8 cellular contexts compared by ENCODE assay signal in genomic region chr12:56257491-56258067, GRCh38. TPM values are rescaled to one million over a fixed set of nuclear protein-coding genes. Genes with fewer than 3 reads are reported as not detected.
A peak's percentile ranks its signal among the peaks of the same experiment; 100 is the strongest.
DNase-seq lines count a peak whose midpoint lies in the region; ATAC-seq and TF ChIP-seq lines count a peak whose summit lies in the region.

No MANE protein-coding gene starts in this region.

- TF ChIP-seq POLR2A in lower leg skin (IDR thresholded peaks at IDR 0.05), result no peak

- H3K27ac ChIP-seq in tibial artery, result peak overlapping the region; percentile 80 to 85

- POLR2A ChIA-PET in GM10248 (lab: Yijun Ruan, JAX), result interaction anchor here (1.0 kb wide), 2 partner anchors 58 to 153 kb away, joined by 3 to 6 read pairs; partner anchors contain the start of genes CNPY2 and PA2G4

- DNase-seq in EH (ENCODE audit: low read depth) (peak; percentile 50), HAP-1 (ENCODE audit: low spot score in 2 of 2) (peak; percentile 63 to 84), NCI-H510A (lab: John Stamatoyannopoulos, UW) (peak; percentile 32), cerebellum (ENCODE audit: low spot score) (peak; percentile 57), lower leg skin (ENCODE audit: low spot score in 2 of 2) (peak in 1 of 2 donors; percentile 86), tibial artery (no peak), GM10248 (ENCODE audit: extremely low spot score) (no peak)

- whole genome bisulfite sequencing in lower leg skin, 2 donors, result 0 to 1% methylated on average over 23 to 27 of the region's 27 CpGs

- H3K36me3 ChIP-seq in HAP-1 (replicated peaks) (peaks cover 45% of the 10 kb centered on the region), tibial artery (peaks cover 34 to 38% (median 36%) of the 10 kb centered on the region in 3 donors)

- intact Hi-C loops in lower leg skin (cut with DNase I; ENCODE audit: low total_unique reads), result no loop called here
- intact Hi-C loops in tibial artery (cut with DNase I; ENCODE audit: low total_unique reads), result no loop called here

- H3K4me3 ChIP-seq in HAP-1 (peak overlapping the region; percentile 75), lower leg skin (ENCODE audit: low read depth, poor library complexity, severe bottlenecking) (peak overlapping the region; percentile 63), tibial artery (peak overlapping the region; percentile 91 to 92)

- H3K4me1 ChIP-seq in HAP-1 (peaks cover 13% of the 10 kb centered on the region), tibial artery (peaks cover 0 to 31% (median 24%) of the 10 kb centered on the region in 4 donors)

- H3K9me3 ChIP-seq in HAP-1, result no peaks in the 10 kb centered on the region
- no peaks in the 10 kb centered on the region for H3K9me3 ChIP-seq in tibial artery

- CTCF ChIA-PET in GM10248 (lab: Yijun Ruan, JAX), result interaction anchor here (0.6 to 7.6 kb wide), 40 partner anchors 9 to 315 kb away, joined by 3 to 64 read pairs (median 4); partner anchors contain the start of genes COQ10A, CS, PAN2 and RBMS2

- no peak for ATAC-seq in HG02981 (IDR thresholded peaks at IDR 0.05; ENCODE audit: unreplicated experiment)

- in situ Hi-C loops in HAP-1 (cut with MboI; ENCODE audit: low sequenced_read_pairs), result no loop called here

- no peaks in the 10 kb centered on the region for H3K27me3 ChIP-seq in HAP-1 (ENCODE audit: low read depth)
- no peaks in the 10 kb centered on the region for H3K27me3 ChIP-seq in tibial artery

- TF ChIP-seq CTCF in lower leg skin (IDR thresholded peaks at IDR 0.05) (no peak), tibial artery (IDR thresholded peaks at IDR 0.05) (no peak), GM10248 (IDR thresholded peaks at IDR 0.05; ENCODE audit: control extremely low read depth, extremely low read depth, low read depth, missing control alignments) (no peak)

RNA-seq across cellular contexts. Expression of gene ANKRD52, which starts 0.6 kb away (rescaled TPM):
- total RNA-seq in cerebellum, result 16.6 TPM
- total RNA-seq in lower leg skin, result 10 to 100 TPM; 15.6 to 22.3 (median 18.7) TPM

RNA-seq across cellular contexts. Expression of gene COQ10A, which starts 9.2 kb away (rescaled TPM):
- 13.8 TPM for total RNA-seq in cerebellum
- 10 to 100 TPM in 1 of 4 donors, 1 to 10 TPM in 3; 2.8 to 11.0 (median 5.8) TPM for total RNA-seq in lower leg skin

RNA-seq across cellular contexts. Expression of gene SLC39A5, which starts 27.7 kb away (rescaled TPM):
- 0.45 TPM for total RNA-seq in cerebellum
- total RNA-seq in lower leg skin, result not detected

RNA-seq across cellular contexts. Expression of gene NABP2, which starts 33.4 kb away (rescaled TPM):
- total RNA-seq in cerebellum (13.8 TPM), lower leg skin (10 to 100 TPM in 3 of 4 donors, 1 to 10 TPM in 1; 9.9 to 23.1 (median 17.9) TPM)

RNA-seq across cellular contexts. Expression of gene RNF41, which starts 35.9 kb away (rescaled TPM):
- total RNA-seq in cerebellum (64.3 TPM), lower leg skin (10 to 100 TPM; 33.3 to 46.5 (median 42.1) TPM)

Comparison
In these comparisons a context has a peak if more than half of its experiments do, and no peak if none do; other contexts are left out.
1. DNase-seq: peak in EH (single experiment), HAP-1 (2 of 2), NCI-H510A (single experiment) and cerebellum (single experiment); none in tibial artery (0 of 2) and GM10248 (single experiment).
2. Peak in every context shown above with its lines, with median percentiles within 50 percentile points of each other: H3K4me3 ChIP-seq.